Comparison of ENCODE assay signal across 1 cellular context in the genomic region with DNA sequence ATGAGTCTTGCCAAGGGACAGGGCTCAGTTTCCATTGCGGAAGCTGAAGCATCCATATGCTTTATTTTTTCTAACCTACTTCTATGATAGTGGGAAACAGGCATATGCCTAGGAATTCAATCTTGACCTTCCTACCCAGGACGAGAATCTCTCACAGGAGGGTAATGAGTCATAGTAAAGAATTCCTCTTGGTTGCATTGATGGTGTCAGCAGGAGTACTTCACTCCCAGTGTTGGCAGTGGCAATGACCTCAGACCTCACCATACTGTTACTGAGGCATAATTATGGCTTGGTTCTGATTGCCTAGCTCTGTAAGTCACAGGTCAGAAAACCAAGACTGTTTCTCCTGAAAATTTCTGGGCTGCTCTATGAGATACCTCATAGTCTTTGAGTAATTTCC.
TF ChIP-seq lines count a peak whose summit lies in the region.

No MANE protein-coding gene starts in this region.

TF ChIP-seq in WTC11, 78 proteins besides CTCF, POLR2A, EP300 and RAD21 (continued from another document):
- TF ChIP-seq, protein P1, sequence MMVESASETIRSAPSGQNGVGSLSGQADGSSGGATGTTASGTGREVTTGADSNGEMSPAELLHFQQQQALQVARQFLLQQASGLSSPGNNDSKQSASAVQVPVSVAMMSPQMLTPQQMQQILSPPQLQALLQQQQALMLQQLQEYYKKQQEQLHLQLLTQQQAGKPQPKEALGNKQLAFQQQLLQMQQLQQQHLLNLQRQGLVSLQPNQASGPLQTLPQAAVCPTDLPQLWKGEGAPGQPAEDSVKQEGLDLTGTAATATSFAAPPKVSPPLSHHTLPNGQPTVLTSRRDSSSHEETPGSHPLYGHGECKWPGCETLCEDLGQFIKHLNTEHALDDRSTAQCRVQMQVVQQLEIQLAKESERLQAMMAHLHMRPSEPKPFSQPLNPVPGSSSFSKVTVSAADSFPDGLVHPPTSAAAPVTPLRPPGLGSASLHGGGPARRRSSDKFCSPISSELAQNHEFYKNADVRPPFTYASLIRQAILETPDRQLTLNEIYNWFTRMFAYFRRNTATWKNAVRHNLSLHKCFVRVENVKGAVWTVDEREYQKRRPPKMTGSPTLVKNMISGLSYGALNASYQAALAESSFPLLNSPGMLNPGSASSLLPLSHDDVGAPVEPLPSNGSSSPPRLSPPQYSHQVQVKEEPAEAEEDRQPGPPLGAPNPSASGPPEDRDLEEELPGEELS (CRISPR knock-in tag; IDR thresholded peaks at IDR 0.05): no peak
- TF ChIP-seq KAT7 (CRISPR knock-in tag; IDR thresholded peaks at IDR 0.05; ENCODE audit: borderline replicate concordance) (no peak), TEAD1 (CRISPR knock-in tag; IDR thresholded peaks at IDR 0.05) (no peak), JUN (CRISPR knock-in tag; IDR thresholded peaks at IDR 0.05) (no peak), ZNF263 (CRISPR knock-in tag; IDR thresholded peaks at IDR 0.05; ENCODE audit: low read depth) (no peak), TEAD4 (CRISPR knock-in tag; IDR thresholded peaks at IDR 0.05) (no peak)
- TF ChIP-seq, protein P2, sequence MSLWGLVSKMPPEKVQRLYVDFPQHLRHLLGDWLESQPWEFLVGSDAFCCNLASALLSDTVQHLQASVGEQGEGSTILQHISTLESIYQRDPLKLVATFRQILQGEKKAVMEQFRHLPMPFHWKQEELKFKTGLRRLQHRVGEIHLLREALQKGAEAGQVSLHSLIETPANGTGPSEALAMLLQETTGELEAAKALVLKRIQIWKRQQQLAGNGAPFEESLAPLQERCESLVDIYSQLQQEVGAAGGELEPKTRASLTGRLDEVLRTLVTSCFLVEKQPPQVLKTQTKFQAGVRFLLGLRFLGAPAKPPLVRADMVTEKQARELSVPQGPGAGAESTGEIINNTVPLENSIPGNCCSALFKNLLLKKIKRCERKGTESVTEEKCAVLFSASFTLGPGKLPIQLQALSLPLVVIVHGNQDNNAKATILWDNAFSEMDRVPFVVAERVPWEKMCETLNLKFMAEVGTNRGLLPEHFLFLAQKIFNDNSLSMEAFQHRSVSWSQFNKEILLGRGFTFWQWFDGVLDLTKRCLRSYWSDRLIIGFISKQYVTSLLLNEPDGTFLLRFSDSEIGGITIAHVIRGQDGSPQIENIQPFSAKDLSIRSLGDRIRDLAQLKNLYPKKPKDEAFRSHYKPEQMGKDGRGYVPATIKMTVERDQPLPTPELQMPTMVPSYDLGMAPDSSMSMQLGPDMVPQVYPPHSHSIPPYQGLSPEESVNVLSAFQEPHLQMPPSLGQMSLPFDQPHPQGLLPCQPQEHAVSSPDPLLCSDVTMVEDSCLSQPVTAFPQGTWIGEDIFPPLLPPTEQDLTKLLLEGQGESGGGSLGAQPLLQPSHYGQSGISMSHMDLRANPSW (CRISPR knock-in tag; conservative IDR thresholded peaks at IDR 0.05; ENCODE audit: low read depth): no peak
